Comparison of ENCODE assay signal across 8 cellular contexts in genomic region chr11:17277024-17277584, GRCh38. TPM values are rescaled to one million over a fixed set of nuclear protein-coding genes. Genes with fewer than 3 reads are reported as not detected.
DNase-seq lines count a peak whose midpoint lies in the region; ATAC-seq and TF ChIP-seq lines count a peak whose summit lies in the region.

No MANE protein-coding gene starts in this region.

- H3K9me3 ChIP-seq in body of pancreas (no peaks in the 10 kb centered on the region), iPS-18a (ENCODE audit: control insufficient read depth, low read depth, low read length) (no peaks in the 10 kb centered on the region), skeletal muscle satellite cell (replicated peaks; ENCODE audit: low read length) (no peaks in the 10 kb centered on the region)

- intact Hi-C loops in body of pancreas (cut with DNase I), result loop anchor here (10.0 kb wide), 1 partner anchor 62 kb away; no protein-coding TSS in a partner anchor

- H3K4me1 ChIP-seq in body of pancreas (peaks cover 39% of the 10 kb centered on the region), iPS-18a (ENCODE audit: control insufficient read depth, low read depth, low read length) (peaks cover 7% of the 10 kb centered on the region), skeletal muscle satellite cell (ENCODE audit: control insufficient read depth, insufficient read depth, low read length) (peaks cover 6% of the 10 kb centered on the region)

- peak; percentile 16 for ATAC-seq in GM19035 (IDR thresholded peaks at IDR 0.05; ENCODE audit: unreplicated experiment)
- peak; percentile 27 for ATAC-seq in HG03159 (IDR thresholded peaks at IDR 0.05; ENCODE audit: unreplicated experiment)
- peak; percentile 8 for ATAC-seq in body of pancreas

- H3K27ac ChIP-seq in body of pancreas (peak overlapping the region; percentile 88 to 96 (median 90)), iPS-18a (ENCODE audit: low read length) (no peak overlapping the region)

- DNase-seq in DMS114 treated with DMSO at 0.1 percent for 48 hours (lab: John Stamatoyannopoulos, UW; ENCODE audit: unreplicated experiment) (peak; percentile 31), NCI-H526 treated with DMSO at 0.1 percent for 48 hours (lab: John Stamatoyannopoulos, UW) (peak; percentile 87), body of pancreas (no peak), GOT3 (lab: John Stamatoyannopoulos, UW) (no peak)

- H3K4me3 ChIP-seq in body of pancreas, result peak overlapping the region; percentile 47 to 92
- peak overlapping the region; percentile 69 for H3K4me3 ChIP-seq in iPS-18a (ENCODE audit: low read length)
- H3K4me3 ChIP-seq in skeletal muscle satellite cell (ENCODE audit: low read length), result peak overlapping the region; percentile 98

- H3K4me2 ChIP-seq in skeletal muscle satellite cell (ENCODE audit: low read length), result peak overlapping the region; percentile 97

- H3K9ac ChIP-seq in iPS-18a (ENCODE audit: low read length) (peak overlapping the region; percentile 71), skeletal muscle satellite cell (ENCODE audit: low read depth, low read length) (peak overlapping the region; percentile 86)

- H3K27me3 ChIP-seq in body of pancreas, result no peaks in the 10 kb centered on the region
- peaks cover 14% of the 10 kb centered on the region for H3K27me3 ChIP-seq in iPS-18a (ENCODE audit: control insufficient read depth, insufficient read depth, low read length)
- H3K27me3 ChIP-seq in skeletal muscle satellite cell (ENCODE audit: control insufficient read depth, insufficient read depth, low read length), result no peaks in the 10 kb centered on the region

- TF ChIP-seq POLR2A in body of pancreas (IDR thresholded peaks at IDR 0.05), result no peak

- no peak for TF ChIP-seq CTCF in body of pancreas (IDR thresholded peaks at IDR 0.05)

- H3K36me3 ChIP-seq in body of pancreas (replicated peaks in 1 of 2; ENCODE audit: insufficient read depth in 1 of 2, low read depth in 2 of 2) (no peaks in the 10 kb centered on the region), iPS-18a (ENCODE audit: control insufficient read depth, low read depth, low read length) (no peaks in the 10 kb centered on the region), skeletal muscle satellite cell (ENCODE audit: insufficient read depth, low read length) (no peaks in the 10 kb centered on the region)

- WGBS in body of pancreas, 2 donors, result 0% methylated on average over 5 to 17 of the region's 17 CpGs

RNA-seq across cellular contexts. Expression of gene NUCB2, which starts 0.6 kb away (rescaled TPM):
- 100 to 1,000 TPM; 106 to 156 TPM for total RNA-seq in body of pancreas
- 35.2 and 39.5 TPM in 2 replicates for total RNA-seq in skeletal muscle satellite cell (2012; rRNA removed)

Comparison
In these comparisons a context has a peak if more than half of its experiments do, and no peak if none do; other contexts are left out.
1. DNase-seq: peak in DMS114 treated with DMSO at 0.1 percent for 48 hours (single experiment) and NCI-H526 treated with DMSO at 0.1 percent for 48 hours (single experiment); none in body of pancreas (0 of 4) and GOT3 (single experiment).
2. Peak in every context shown above with its lines, with median percentiles within 50 percentile points of each other: ATAC-seq and H3K4me3 ChIP-seq.